Comparison of ENCODE assay signal across 16 cellular contexts in genomic region chr17:76640550-76641380, GRCh38. TPM values are rescaled to one million over a fixed set of nuclear protein-coding genes. Genes with fewer than 3 reads are reported as not detected.
DNase-seq lines count a peak whose midpoint lies in the region; ATAC-seq and TF ChIP-seq lines count a peak whose summit lies in the region.
"Had no signal": no experiment of that assay in that cellular context is flagged by ENCODE, and none has a peak within 500 bp of the region (broad histone marks: within the 10 kb centered on the region; RNA-seq: fewer than 3 reads in every experiment).

No MANE protein-coding gene starts in this region.

- H3K27me3 Mint-ChIP-seq in T-cell: no peaks in the 10 kb centered on the region
- H3K27me3 Mint-ChIP-seq: CD4-positive, alpha-beta T cell had no signal

- no peak for TF ChIP-seq POLR2A in stomach (IDR thresholded peaks at IDR 0.05)

- 25 to 49% (median 39%) methylated on average over 6 of the region's 6 CpGs for WGBS in stomach, 5 donors
- WGBS in psoas muscle, 3 donors: 63 to 78% (median 74%) methylated on average over 6 of the region's 6 CpGs

- H3K36me3 ChIP-seq in stomach (peaks cover 0 to 5% (median 2%) of the 10 kb centered on the region in 4 donors), psoas muscle (ENCODE audit: insufficient read depth in 1 of 2, low read depth in 1 of 2) (no peaks in the 10 kb centered on the region)

- H3K4me3 ChIP-seq in stomach (peak overlapping the region in 3 of 4 donors; percentile 30 to 41 (median 41)), psoas muscle (no peak overlapping the region)

- POLR2A ChIA-PET in T-cell (lab: Charles Lee): interaction anchor here in 1 of 2 donors (0.6 kb wide), 1 partner anchor 71 kb away, joined by 7 read pairs; a partner anchor contains a TSS

- intact Hi-C loops in stomach (cut with DNase I; ENCODE audit: low total_unique reads) (no loop called here), psoas muscle (cut with DNase I) (no loop called here)

- no peaks in the 10 kb centered on the region for H3K9me3 Mint-ChIP-seq in T-cell
- H3K9me3 Mint-ChIP-seq: CD4-positive, alpha-beta T cell had no signal

- CTCF ChIA-PET in T-cell (lab: Charles Lee): no interaction called here

- TF ChIP-seq EP300 in stomach (IDR thresholded peaks at IDR 0.05): no peak

- TF ChIP-seq CTCF in stomach (IDR thresholded peaks at IDR 0.05): no peak
- TF ChIP-seq CTCF in psoas muscle (IDR thresholded peaks at IDR 0.05): no peak

- peak overlapping the region in 1 of 2 donors; percentile 3 for H3K27ac Mint-ChIP-seq in T-cell
- H3K27ac Mint-ChIP-seq: CD4-positive, alpha-beta T cell had no signal

- peak overlapping the region in 2 of 3 donors; percentile 28 to 63 for H3K4me3 Mint-ChIP-seq in T-cell
- H3K4me3 Mint-ChIP-seq: CD4-positive, alpha-beta T cell had no signal

- H3K36me3 Mint-ChIP-seq in T-cell: no peaks in the 10 kb centered on the region

- peaks cover 11 to 27% (median 20%) of the 10 kb centered on the region in 4 donors for H3K4me1 ChIP-seq in stomach
- no peaks in the 10 kb centered on the region for H3K4me1 ChIP-seq in psoas muscle

- H3K27ac ChIP-seq in stomach (peak overlapping the region; percentile 4 to 91 (median 61)), psoas muscle (no peak overlapping the region)
- H3K27ac ChIP-seq: RWPE1 had no signal

- peaks cover 0 to 7% (median 0%) of the 10 kb centered on the region in 3 donors for H3K27me3 ChIP-seq in stomach
- H3K27me3 ChIP-seq in psoas muscle (ENCODE audit: insufficient read depth in 3 of 3, low read length in 2 of 3): peaks cover 0 to 2% (median 0%) of the 10 kb centered on the region in 3 donors

- DNase-seq in NOMO-1 treated with DMSO at 0.1 percent for 48 hours (lab: John Stamatoyannopoulos, UW; ENCODE audit: unreplicated experiment) (peak; percentile 37), NOMO-1 treated with dmso at 0.1 percent for 144 hours (lab: John Stamatoyannopoulos, UW; ENCODE audit: unreplicated experiment) (no peak), T-cell (no peak), iris pigment epithelial cell (ENCODE audit: low read depth) (peak; percentile 18), stomach (no peak), psoas muscle (no peak), activated gamma-delta T cell treated with Interleukin-2 at 50 U/mL for 16 hours (no peak), NCI-H1092 treated with DMSO at 0.1 percent for 48 hours (lab: John Stamatoyannopoulos, UW) (no peak)
- DNase-seq: activated CD4-positive, alpha-beta T cell treated with anti-CD3 and anti-CD28 coated beads for 48 hours; activated T-cell treated with anti-CD3 and anti-CD28 coated beads, Interleukin-2, amount 50 U/mL, for 1 hour; CD4-positive, alpha-beta T cell; NCI-H2029; substantia nigra had no signal

- H3K4me1 Mint-ChIP-seq in T-cell: peaks cover 28 to 46% (median 43%) of the 10 kb centered on the region in 3 donors

- H3K9me3 ChIP-seq in stomach (no peaks in the 10 kb centered on the region), psoas muscle (no peaks in the 10 kb centered on the region)

- ATAC-seq in T-cell (replicated peaks in 1 of 4) (no peak), psoas muscle (no peak)

RNA-seq across cellular contexts. Expression of gene ST6GALNAC1, which starts 2.8 kb away (rescaled TPM):
- total RNA-seq in T-cell (10 to 100 TPM in 1 of 5 donors, 1 to 10 TPM in 4; 2.6 to 20.5 (median 6.6) TPM), stomach (100 to 1,000 TPM in 2 of 5 donors, 10 to 100 TPM in 3; 41.1 to 257 (median 94.2) TPM), psoas muscle (1 to 10 TPM in 2 of 4 donors, under 1 TPM in 2; 0.42 to 3.6 (median 0.88) TPM)
- polyA plus RNA-seq in stomach (10 to 100 TPM; 28.0 to 72.8 (median 34.5) TPM), psoas muscle (under 1 TPM; 0.38 to 0.58 (median 0.53) TPM)
- total RNA-seq: A172 had no signal

RNA-seq across cellular contexts. Expression of gene ST6GALNAC2, which starts 55.1 kb away (rescaled TPM):
- total RNA-seq in T-cell: 1 to 10 TPM in 3 of 5 donors, under 1 TPM in 2; 0.55 to 4.7 (median 2.1) TPM
- 10 to 100 TPM in 2 of 5 donors, 1 to 10 TPM in 3; 1.2 to 17.8 (median 3.6) TPM for total RNA-seq in stomach
- polyA plus RNA-seq in stomach: 10 to 100 TPM in 1 of 3 donors, 1 to 10 TPM in 2; 3.9 to 17.1 (median 5.5) TPM
- total RNA-seq in psoas muscle: 10 to 100 TPM in 3 of 4 donors, 1 to 10 TPM in 1; 8.1 to 17.8 (median 13.0) TPM
- polyA plus RNA-seq in psoas muscle: 1 to 10 TPM; 1.2 to 8.7 (median 7.6) TPM
- total RNA-seq: T-helper 2 cell treated with Interferon-gamma antibody and Interleukin-4, amounts not matched to agents 100 ng/mL and 5 ng/mL, for 36 hours had no signal

Comparison
In these comparisons a context has a peak if more than half of its experiments do, and no peak if none do; other contexts are left out.
1. DNase-seq: peak in NOMO-1 treated with DMSO at 0.1 percent for 48 hours (single experiment) and iris pigment epithelial cell (single experiment); none in NOMO-1 treated with dmso at 0.1 percent for 144 hours (single experiment), T-cell (0 of 34), stomach (single experiment), psoas muscle (0 of 2), activated gamma-delta T cell treated with Interleukin-2 at 50 U/mL for 16 hours (single experiment) and NCI-H1092 treated with DMSO at 0.1 percent for 48 hours (single experiment).